In genomic region chr1:114779722-114780121, GRCh38 we compare ENCODE assay signal across 8 cellular contexts. TPM values are rescaled to one million over a fixed set of nuclear protein-coding genes. Genes with fewer than 3 reads are reported as not detected.
DNase-seq lines count a peak whose midpoint lies in the region; ATAC-seq and TF ChIP-seq lines count a peak whose summit lies in the region.

No MANE protein-coding gene starts in this region.

- intact Hi-C loops in A673 (cut with micrococcal nuclease; ENCODE audit: unreplicated experiment), result no loop called here

- H3K9ac ChIP-seq in muscle layer of colon (ENCODE audit: low read length), result peak overlapping the region; percentile 95

- BruUV-seq in A673 (replicated peaks; lab: Mats Ljungman, UMichigan), result TSS peak; percentile 38

- H3K4me1 ChIP-seq in A673 (ENCODE audit: insufficient read depth, low read length, poor library complexity, severe bottlenecking), result no peaks in the 10 kb centered on the region
- peaks cover 4% of the 10 kb centered on the region for H3K4me1 ChIP-seq in muscle layer of colon (ENCODE audit: insufficient read depth, low read length)

- ATAC-seq in esophagus mucosa (no peak), HG02763 (IDR thresholded peaks at IDR 0.05; ENCODE audit: unreplicated experiment) (no peak), HG02852 (IDR thresholded peaks at IDR 0.05; ENCODE audit: unreplicated experiment) (no peak), GM18505 (IDR thresholded peaks at IDR 0.05; ENCODE audit: unreplicated experiment) (no peak)

- H3K27me3 ChIP-seq in A673 (replicated peaks; ENCODE audit: insufficient read depth, low read depth, low read length, poor library complexity), result no peaks in the 10 kb centered on the region
- H3K27me3 ChIP-seq in muscle layer of colon (ENCODE audit: control insufficient read depth in 1 of 2, insufficient read depth in 2 of 2, low read length in 2 of 2), result no peaks in the 10 kb centered on the region

- no peak for DNase-seq in A673 (ENCODE audit: low spot score)
- DNase-seq in Jurkat, Clone E6-1 (ENCODE audit: low read depth, low spot score), result no peak
- no peak for DNase-seq in cardiac fibroblast (ENCODE audit: low read depth in 2 of 2)

- H3K9me3 ChIP-seq in A673 (ENCODE audit: low read depth, low read length, poor library complexity, severe bottlenecking) (no peaks in the 10 kb centered on the region), muscle layer of colon (ENCODE audit: low read length) (no peaks in the 10 kb centered on the region)

- H3K36me3 ChIP-seq in A673 (ENCODE audit: insufficient read depth, low read length, poor library complexity, severe bottlenecking) (peaks cover 25% of the 10 kb centered on the region), muscle layer of colon (ENCODE audit: insufficient read depth, low read length) (peaks cover 15% of the 10 kb centered on the region)

- CTCF ChIA-PET in A673 (lab: Charles Lee), result no interaction called here

- H3K27ac ChIP-seq in A673 (ENCODE audit: low read depth, low read length, poor library complexity, severe bottlenecking) (peak overlapping the region; percentile 82), muscle layer of colon (ENCODE audit: low read depth, low read length) (no peak overlapping the region)

- peak overlapping the region; percentile 66 for H3K4me3 ChIP-seq in A673 (ENCODE audit: low read depth, low read length, poor library complexity, severe bottlenecking)
- H3K4me3 ChIP-seq in Jurkat, Clone E6-1 (ENCODE audit: low read length), result peak overlapping the region; percentile 71
- H3K4me3 ChIP-seq in cardiac fibroblast (replicated peaks in 1 of 2; ENCODE audit: low read depth in 2 of 2, low read length in 2 of 2), result peak overlapping the region; percentile 95 to 96
- H3K4me3 ChIP-seq in muscle layer of colon (ENCODE audit: low read depth in 1 of 2, low read length in 2 of 2), result peak overlapping the region in 1 of 2 donors; percentile 89

- TF ChIP-seq CTCF in A673 (conservative IDR thresholded peaks at IDR 0.05; ENCODE audit: low read depth, low read length), result no peak
- no peak for TF ChIP-seq CTCF in cardiac fibroblast (IDR thresholded peaks at IDR 0.05; ENCODE audit: low read depth, low read length)

- POLR2A ChIA-PET in A673 (lab: Charles Lee; ENCODE audit: low non-redundant PET), result no interaction called here

- TF ChIP-seq POLR2A in GM18505 (IDR thresholded peaks at IDR 0.05; ENCODE audit: borderline replicate concordance, extremely low read depth, insufficient read depth, insufficient read length), result no peak

RNA-seq across cellular contexts. Expression of gene SIKE1, which starts 0.8 kb away (rescaled TPM):
- total RNA-seq in A673 (2021) (62.4 and 68.3 TPM in 2 replicates), esophagus mucosa (30.9 TPM)
- polyA plus RNA-seq in Jurkat, Clone E6-1 (2012; ENCODE audit: insufficient read depth, insufficient read length), result 69.8 TPM

RNA-seq across cellular contexts. Expression of gene CSDE1, which starts 21.9 kb away (rescaled TPM):
- 742 and 812 TPM in 2 replicates for total RNA-seq in A673 (2021)
- 397 TPM for polyA plus RNA-seq in Jurkat, Clone E6-1 (2012; ENCODE audit: insufficient read depth, insufficient read length)
- 414 TPM for total RNA-seq in esophagus mucosa
